19 cellular contexts compared by ENCODE assay signal in the genomic region with DNA sequence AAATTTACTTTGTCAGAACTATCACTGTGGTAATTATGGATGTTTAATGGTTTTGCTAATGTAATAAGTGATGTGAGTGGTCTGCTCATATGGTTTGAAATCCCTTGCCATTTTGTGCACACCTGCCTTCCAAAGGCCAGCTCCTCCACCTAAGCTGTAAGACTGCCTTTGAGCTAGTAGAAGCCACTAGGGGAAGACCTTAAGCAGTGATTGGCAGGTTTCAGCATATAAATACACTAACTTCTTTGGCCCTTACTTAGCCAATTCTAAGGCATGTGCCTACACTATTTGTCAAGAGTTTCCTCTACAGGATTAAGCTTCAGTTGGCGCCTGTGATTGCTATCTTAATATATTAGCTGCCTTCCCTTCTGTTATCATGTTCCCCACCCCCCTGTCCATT.
"Had no signal": no experiment of that assay in that cellular context is flagged by ENCODE, and none has a peak within 500 bp of the region (broad histone marks: within the 10 kb centered on the region; RNA-seq: fewer than 3 reads in every experiment).

No MANE protein-coding gene starts in this region.

- H3K27me3 ChIP-seq: dorsolateral prefrontal cortex, esophagus muscularis mucosa, gastrocnemius medialis, neural progenitor cell, ovary, right atrium auricular region, sigmoid colon had no signal

- DNase-seq: cortex of kidney; dorsolateral prefrontal cortex; effector CD8-positive, alpha-beta T cell; gastrocnemius medialis; immature natural killer cell; left ventricle myocardium inferior; lower lobe of right lung; midbrain; nucleus accumbens; ovary; sigmoid colon; stimulated activated naive CD4-positive, alpha-beta T cell; trophoblast cell had no signal

- H3K27ac Mint-ChIP-seq: immature natural killer cell; natural killer cell treated with Interleukin-12 subunit alpha and Interleukin-12 subunit beta and Interleukin-15 and Interleukin-18, amount 100 ng/mL, for 72 hours; neural progenitor cell had no signal

- H3K9me3 ChIP-seq: esophagus muscularis mucosa, gastrocnemius medialis, left ventricle myocardium inferior, lower lobe of right lung, ovary, right atrium auricular region, sigmoid colon had no signal

- H3K27me3 Mint-ChIP-seq: memory B cell; natural killer cell treated with Interleukin-12 subunit alpha and Interleukin-12 subunit beta and Interleukin-15 and Interleukin-18, amount 100 ng/mL, for 72 hours had no signal

- H3K4me3 ChIP-seq: dorsolateral prefrontal cortex, esophagus muscularis mucosa, gastrocnemius medialis, left ventricle myocardium inferior, lower lobe of right lung, neural progenitor cell, ovary, right atrium auricular region, sigmoid colon, skin epidermis had no signal

- H3K9ac ChIP-seq: neural progenitor cell had no signal

- H3K4me3 Mint-ChIP-seq: immature natural killer cell; memory B cell; natural killer cell treated with Interleukin-12 subunit alpha and Interleukin-12 subunit beta and Interleukin-15 and Interleukin-18, amount 100 ng/mL, for 72 hours; neural progenitor cell had no signal

- H3K27ac ChIP-seq: dorsolateral prefrontal cortex, esophagus muscularis mucosa, gastrocnemius medialis, left ventricle myocardium inferior, lower lobe of right lung, neural progenitor cell, ovary, right atrium auricular region, sigmoid colon, skin epidermis had no signal

- H3K4me1 Mint-ChIP-seq: memory B cell, neural progenitor cell had no signal

- ATAC-seq: gastrocnemius medialis; lower lobe of right lung; natural killer cell treated with Interleukin-12 subunit alpha and Interleukin-12 subunit beta and Interleukin-15 and Interleukin-18, amount 100 ng/mL, for 72 hours had no signal

- H3K9me3 Mint-ChIP-seq: immature natural killer cell; memory B cell; natural killer cell treated with Interleukin-12 subunit alpha and Interleukin-12 subunit beta and Interleukin-15 and Interleukin-18, amount 100 ng/mL, for 72 hours; neural progenitor cell had no signal

- H3K36me3 Mint-ChIP-seq: natural killer cell treated with Interleukin-12 subunit alpha and Interleukin-12 subunit beta and Interleukin-15 and Interleukin-18, amount 100 ng/mL, for 72 hours; neural progenitor cell had no signal

- H3K4me1 ChIP-seq: gastrocnemius medialis, left ventricle myocardium inferior, lower lobe of right lung, neural progenitor cell, right atrium auricular region had no signal

- H3K36me3 ChIP-seq: esophagus muscularis mucosa, gastrocnemius medialis, left ventricle myocardium inferior, lower lobe of right lung, neural progenitor cell, ovary, right atrium auricular region, sigmoid colon had no signal
